Comparison of ENCODE assay signal across 8 cellular contexts in the genomic region with DNA sequence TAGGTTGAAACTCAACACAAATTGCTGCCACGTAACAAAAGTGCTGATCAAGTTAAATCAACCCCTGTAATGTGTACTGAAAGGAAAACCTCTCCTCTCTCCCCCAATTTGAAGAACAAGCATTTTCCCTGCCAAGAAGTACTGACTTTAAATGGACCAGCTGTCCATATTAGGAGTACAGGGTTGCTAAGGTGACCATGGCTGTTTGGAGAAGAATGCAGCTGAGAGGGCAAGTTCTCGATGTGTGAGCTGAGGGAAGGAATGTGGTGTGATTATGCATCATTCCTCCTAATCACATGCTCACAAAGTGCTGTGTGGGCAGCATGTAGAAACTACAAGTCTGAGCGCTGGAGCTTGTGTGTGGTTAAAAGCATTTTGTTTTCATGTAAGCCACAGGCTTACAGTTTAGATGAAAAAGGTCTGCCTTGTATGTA. TPM values are rescaled to one million over a fixed set of nuclear protein-coding genes. Genes with fewer than 3 reads are reported as not detected.
A peak's percentile ranks its signal among the peaks of the same experiment; 100 is the strongest.
DNase-seq lines count a peak whose midpoint lies in the region; ATAC-seq and TF ChIP-seq lines count a peak whose summit lies in the region.

No MANE protein-coding gene starts in this region.

- POLR2A ChIA-PET in activated CD8-positive, alpha-beta T cell treated with anti-CD3 and anti-CD28 coated beads, Interleukin-2, amount 10 ng/mL, durations not matched to agents 7 days and 5 days (lab: Charles Lee), result no interaction called here

- TF ChIP-seq CTCF in fibroblast of villous mesenchyme (IDR thresholded peaks at IDR 0.05; ENCODE audit: insufficient read depth, low read depth, low read length) (no peak), neural progenitor cell (IDR thresholded peaks at IDR 0.05) (no peak), vagina (IDR thresholded peaks at IDR 0.05) (no peak)

- CTCF ChIA-PET in activated CD8-positive, alpha-beta T cell treated with anti-CD3 and anti-CD28 coated beads, Interleukin-2, amount 10 ng/mL, durations not matched to agents 7 days and 5 days (lab: Charles Lee), result interaction anchor here (1.2 to 1.4 kb wide), 2 partner anchors 15 to 37 kb away, joined by 3 to 4 read pairs; no protein-coding TSS in a partner anchor

- H2AFZ ChIP-seq in neural progenitor cell (replicated peaks), result no peak overlapping the region

- H3K27ac ChIP-seq in neural progenitor cell (no peak overlapping the region), vagina (peak overlapping the region; percentile 59)

- no peaks in the 10 kb centered on the region for H3K9me3 Mint-ChIP-seq in activated CD8-positive, alpha-beta T cell treated with anti-CD3 and anti-CD28 coated beads, Interleukin-2, amount 10 ng/mL, durations not matched to agents 7 days and 5 days (ENCODE audit: insufficient read depth)
- peaks cover 2% of the 10 kb centered on the region for H3K9me3 Mint-ChIP-seq in neural progenitor cell

- no peak overlapping the region for H3K4me3 ChIP-seq in fibroblast of villous mesenchyme (ENCODE audit: low read depth, low read length)
- H3K4me3 ChIP-seq in neural progenitor cell, result no peak overlapping the region
- H3K4me3 ChIP-seq in vagina, result peak overlapping the region in 1 of 2 donors; percentile 15

- no peaks in the 10 kb centered on the region for H3K27me3 Mint-ChIP-seq in activated CD8-positive, alpha-beta T cell treated with anti-CD3 and anti-CD28 coated beads, Interleukin-2, amount 10 ng/mL, durations not matched to agents 7 days and 5 days (ENCODE audit: low read depth)
- no peaks in the 10 kb centered on the region for H3K27me3 Mint-ChIP-seq in neural progenitor cell (ENCODE audit: insufficient read depth, low read depth)

- no peak overlapping the region for H3K4me3 Mint-ChIP-seq in activated CD8-positive, alpha-beta T cell treated with anti-CD3 and anti-CD28 coated beads, Interleukin-2, amount 10 ng/mL, durations not matched to agents 7 days and 5 days
- H3K4me3 Mint-ChIP-seq in neural progenitor cell, result peak overlapping the region; percentile 75

- no peak overlapping the region for H3K9ac ChIP-seq in neural progenitor cell

- H3K27me3 ChIP-seq in neural progenitor cell, result no peaks in the 10 kb centered on the region
- H3K27me3 ChIP-seq in vagina, result no peaks in the 10 kb centered on the region

- peaks cover 15% of the 10 kb centered on the region for H3K4me1 Mint-ChIP-seq in activated CD8-positive, alpha-beta T cell treated with anti-CD3 and anti-CD28 coated beads, Interleukin-2, amount 10 ng/mL, durations not matched to agents 7 days and 5 days (ENCODE audit: low read depth)
- peaks cover 36% of the 10 kb centered on the region for H3K4me1 Mint-ChIP-seq in neural progenitor cell

- H3K27ac Mint-ChIP-seq in activated CD8-positive, alpha-beta T cell treated with anti-CD3 and anti-CD28 coated beads, Interleukin-2, amount 10 ng/mL, durations not matched to agents 7 days and 5 days, result peak overlapping the region; percentile 11
- H3K27ac Mint-ChIP-seq in neural progenitor cell, result peak overlapping the region; percentile 100

- peak; percentile 96 for DNase-seq in Daoy (ENCODE audit: low read depth)
- peak; percentile 92 for DNase-seq in HT1080 (ENCODE audit: low read depth)
- DNase-seq in activated CD8-positive, alpha-beta T cell treated with anti-CD3 and anti-CD28 coated beads, Interleukin-2, amount 10 ng/mL, durations not matched to agents 7 days and 5 days, result peak; percentile 28
- peak; percentile 99 for DNase-seq in fibroblast of villous mesenchyme (ENCODE audit: low read depth)
- peak; percentile 61 for DNase-seq in neural progenitor cell (ENCODE audit: low spot score)
- no peak for DNase-seq in vagina (ENCODE audit: extremely low spot score in 2 of 2)
- DNase-seq in activated CD8-positive, alpha-beta memory T cell treated with anti-CD3 and anti-CD28 coated beads, Interleukin-2, amount 50 U/mL, for 4 hours, result no peak

- H3K79me2 ChIP-seq in neural progenitor cell (ENCODE audit: low read depth), result peaks cover 89% of the 10 kb centered on the region

- no peak overlapping the region for H3K4me2 ChIP-seq in neural progenitor cell

- H3K36me3 ChIP-seq in neural progenitor cell, result peaks cover 8% of the 10 kb centered on the region
- H3K36me3 ChIP-seq in vagina, result no peaks in the 10 kb centered on the region

- H3K9me3 ChIP-seq in neural progenitor cell (ENCODE audit: low read depth), result no peaks in the 10 kb centered on the region
- H3K9me3 ChIP-seq in vagina, result no peaks in the 10 kb centered on the region

- H4K20me1 ChIP-seq in neural progenitor cell (ENCODE audit: low read depth), result peaks cover 9% of the 10 kb centered on the region

- H3K4me1 ChIP-seq in neural progenitor cell (peaks cover 15% of the 10 kb centered on the region), vagina (peaks cover 19% of the 10 kb centered on the region)

- H3K36me3 Mint-ChIP-seq in activated CD8-positive, alpha-beta T cell treated with anti-CD3 and anti-CD28 coated beads, Interleukin-2, amount 10 ng/mL, durations not matched to agents 7 days and 5 days (ENCODE audit: low read depth), result peaks cover 10% of the 10 kb centered on the region
- peaks cover 26% of the 10 kb centered on the region for H3K36me3 Mint-ChIP-seq in neural progenitor cell

- TF ChIP-seq POLR2A in vagina (IDR thresholded peaks at IDR 0.05), result no peak

- ATAC-seq in GM21515 (IDR thresholded peaks at IDR 0.05; ENCODE audit: unreplicated experiment), result peak; percentile 77
- ATAC-seq in activated CD8-positive, alpha-beta T cell treated with anti-CD3 and anti-CD28 coated beads, Interleukin-2, amount 10 ng/mL, durations not matched to agents 7 days and 5 days, result peak; percentile 79

- intact Hi-C loops in vagina (cut with DNase I), result no loop called here

- H3F3A ChIP-seq in neural progenitor cell (ENCODE audit: low read depth), result no peaks in the 10 kb centered on the region

RNA-seq across cellular contexts. Expression of a gene that starts 50.9 kb away (rescaled TPM):
- total RNA-seq in Daoy (2014; rRNA removed; shearing (Covaris generic)), result 735 and 797 TPM in 2 replicates
- 459 and 483 TPM in 2 replicates for total RNA-seq in HT1080 (2014; rRNA removed; shearing (Covaris generic))
- 334 and 339 TPM in 2 replicates for polyA plus RNA-seq in HT1080 (2015; cell fraction: cytosol; rRNA removed)
- 585 and 606 TPM in 2 replicates for polyA plus RNA-seq in HT1080 (2015; cell fraction: nucleus; rRNA removed)
- 100 to 1,000 TPM; 238 to 252 TPM for total RNA-seq in activated CD8-positive, alpha-beta T cell treated with anti-CD3 and anti-CD28 coated beads, Interleukin-2, amount 10 ng/mL, durations not matched to agents 7 days and 5 days
- 250 and 330 TPM in 2 replicates for total RNA-seq in fibroblast of villous mesenchyme
- total RNA-seq in neural progenitor cell (ENCODE audit: low replicate concordance), result 418 and 516 TPM in 2 replicates
- total RNA-seq in vagina, result 77.3 TPM

Comparison
In these comparisons a context has a peak if more than half of its experiments do, and no peak if none do; other contexts are left out.
1. DNase-seq: peak in Daoy (single experiment), HT1080 (single experiment), activated CD8-positive, alpha-beta T cell treated with anti-CD3 and anti-CD28 coated beads, Interleukin-2, amount 10 ng/mL, durations not matched to agents 7 days and 5 days (single experiment), fibroblast of villous mesenchyme (single experiment) and neural progenitor cell (single experiment); none in vagina (0 of 2) and activated CD8-positive, alpha-beta memory T cell treated with anti-CD3 and anti-CD28 coated beads, Interleukin-2, amount 50 U/mL, for 4 hours (single experiment).